2 cellular contexts compared by ENCODE assay signal in genomic region chr2:181596556-181596955, GRCh38.
A peak's percentile ranks its signal among the peaks of the same experiment; 100 is the strongest.
TF ChIP-seq lines count a peak whose summit lies in the region.

No MANE protein-coding gene starts in this region.

TF ChIP-seq in SK-N-SH, 30 proteins besides CTCF, POLR2A, EP300 and RAD21 (continued from another document):
- peak; percentile 83; the same call in 1 of the 2 replicates for TF ChIP-seq REST (IDR thresholded peaks at IDR 0.05; ENCODE audit: low read depth, low read length)
TF ChIP-seq in SK-N-SH: peak in this region for 1.

TF ChIP-seq in SK-N-SH treated with all-trans-retinoic acid at 6 μM for 48 hours, 23 proteins besides CTCF, POLR2A, EP300 and RAD21 (continued from another document):
- TF ChIP-seq TSHZ2 (CRISPR knock-in tag; IDR thresholded peaks at IDR 0.05) (no peak), PATZ1 (CRISPR knock-in tag; IDR thresholded peaks at IDR 0.05; ENCODE audit: borderline replicate concordance) (no peak), CREB5 (CRISPR knock-in tag; IDR thresholded peaks at IDR 0.05; ENCODE audit: low read depth) (no peak), TOX (CRISPR knock-in tag; IDR thresholded peaks at IDR 0.05; ENCODE audit: borderline replicate concordance) (no peak), CSDC2 (CRISPR knock-in tag; IDR thresholded peaks at IDR 0.05) (no peak), ZNF70 (CRISPR knock-in tag; IDR thresholded peaks at IDR 0.05) (no peak), TCF4 (CRISPR knock-in tag; IDR thresholded peaks at IDR 0.05; ENCODE audit: borderline replicate concordance) (no peak), ZFP3 (CRISPR knock-in tag; IDR thresholded peaks at IDR 0.05) (no peak), RARB (CRISPR knock-in tag; IDR thresholded peaks at IDR 0.05) (no peak), ZC3H10 (CRISPR knock-in tag; IDR thresholded peaks at IDR 0.05) (no peak), BACH2 (CRISPR knock-in tag; IDR thresholded peaks at IDR 0.05; ENCODE audit: borderline replicate concordance) (no peak), PPARA (CRISPR knock-in tag; IDR thresholded peaks at IDR 0.05; ENCODE audit: borderline replicate concordance) (no peak), POU6F1 (CRISPR knock-in tag; IDR thresholded peaks at IDR 0.05; ENCODE audit: borderline replicate concordance, low read depth) (no peak)
TF ChIP-seq in SK-N-SH treated with all-trans-retinoic acid at 6 μM for 48 hours: peak in this region for 0.
